Comparison of ENCODE assay signal across 19 cellular contexts in the genomic region with DNA sequence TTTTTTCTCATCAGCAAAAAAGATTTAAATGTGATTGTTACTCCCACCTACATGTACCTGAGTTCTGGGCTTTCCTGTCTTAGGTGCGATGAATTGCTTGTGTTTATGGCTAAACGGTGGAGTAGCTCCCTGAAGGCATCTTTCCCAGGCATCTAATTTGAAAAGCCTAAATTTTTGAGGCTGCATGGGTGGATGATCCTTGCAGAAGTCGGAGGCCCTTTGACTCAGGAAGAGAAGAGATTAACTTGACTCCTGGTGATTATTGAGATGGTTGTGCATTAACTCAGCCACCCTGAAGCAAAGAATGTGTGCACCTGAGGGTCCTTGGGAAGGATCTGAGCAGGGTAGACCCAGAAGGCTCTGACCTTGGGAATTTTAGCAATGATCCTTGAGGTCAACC.
DNase-seq lines count a peak whose midpoint lies in the region; ATAC-seq and TF ChIP-seq lines count a peak whose summit lies in the region.
"Had no signal": no experiment of that assay in that cellular context is flagged by ENCODE, and none has a peak within 500 bp of the region (broad histone marks: within the 10 kb centered on the region; RNA-seq: fewer than 3 reads in every experiment).

No MANE protein-coding gene starts in this region.

- DNase-seq in MCF 10A (ENCODE audit: unreplicated experiment) (no peak), breast epithelium (ENCODE audit: low spot score in 2 of 2) (no peak), epithelial cell of esophagus (ENCODE audit: low read depth) (peak; percentile 12), mesothelial cell of epicardium (ENCODE audit: low spot score in 2 of 2, unreplicated experiment in 2 of 2) (no peak), NCI-H1694 treated with DMSO at 0.1 percent for 48 hours (lab: John Stamatoyannopoulos, UW) (no peak), HK-2 (ENCODE audit: unreplicated experiment) (no peak), putamen (ENCODE audit: low spot score) (no peak)
- no peak for DNase-seq in activated CD8-positive, alpha-beta T cell treated with anti-CD3 and anti-CD28 coated beads, Interleukin-2, amount 10 ng/mL, durations not matched to agents 7 days and 5 days
- DNase-seq: COR-L47, GDM1, GOT3, KBM-7, MV-4-11, NCI-H187, NCI-H774, RPMI8226 had no signal

- no peak for TF ChIP-seq POLR2A in breast epithelium (IDR thresholded peaks at IDR 0.05)

- intact Hi-C loops in MCF 10A (cut with micrococcal nuclease) (no loop called here), breast epithelium (cut with DNase I; ENCODE audit: low total_unique reads) (no loop called here)

- ATAC-seq in activated CD8-positive, alpha-beta T cell treated with anti-CD3 and anti-CD28 coated beads, Interleukin-2, amount 10 ng/mL, durations not matched to agents 7 days and 5 days: no peak
- ATAC-seq: HepG2 had no signal

- H3K9me3 ChIP-seq in breast epithelium: peaks cover 0 to 8% of the 10 kb centered on the region in 2 donors

- H3K27ac ChIP-seq in breast epithelium: no peak overlapping the region
- H3K27ac ChIP-seq: 22Rv1 had no signal

- H3K4me3 ChIP-seq in breast epithelium: no peak overlapping the region
- no peak overlapping the region for H3K4me3 ChIP-seq in epithelial cell of esophagus (ENCODE audit: low read length)

- H3K27me3 ChIP-seq in breast epithelium: no peaks in the 10 kb centered on the region

- H3K27me3 Mint-ChIP-seq in MCF 10A (ENCODE audit: insufficient read depth, unreplicated experiment): no peaks in the 10 kb centered on the region
- no peaks in the 10 kb centered on the region for H3K27me3 Mint-ChIP-seq in mesothelial cell of epicardium (ENCODE audit: low read depth)
- H3K27me3 Mint-ChIP-seq in activated CD8-positive, alpha-beta T cell treated with anti-CD3 and anti-CD28 coated beads, Interleukin-2, amount 10 ng/mL, durations not matched to agents 7 days and 5 days (ENCODE audit: low read depth): no peaks in the 10 kb centered on the region
- H3K27me3 Mint-ChIP-seq: B cell had no signal

- CTCF ChIA-PET in MCF 10A (lab: Yijun Ruan, JAX): interaction anchor here (1.3 to 1.8 kb wide), 3 partner anchors 153 to 383 kb away, joined by 3 to 5 read pairs (median 4); no protein-coding TSS in a partner anchor
- CTCF ChIA-PET in activated CD8-positive, alpha-beta T cell treated with anti-CD3 and anti-CD28 coated beads, Interleukin-2, amount 10 ng/mL, durations not matched to agents 7 days and 5 days (lab: Charles Lee): no interaction called here

- no peaks in the 10 kb centered on the region for H3K36me3 Mint-ChIP-seq in MCF 10A (ENCODE audit: insufficient read depth, unreplicated experiment)
- peaks cover 9% of the 10 kb centered on the region for H3K36me3 Mint-ChIP-seq in mesothelial cell of epicardium
- H3K36me3 Mint-ChIP-seq in activated CD8-positive, alpha-beta T cell treated with anti-CD3 and anti-CD28 coated beads, Interleukin-2, amount 10 ng/mL, durations not matched to agents 7 days and 5 days (ENCODE audit: low read depth): no peaks in the 10 kb centered on the region

- H3K4me1 ChIP-seq in breast epithelium: no peaks in the 10 kb centered on the region

- H3K4me1 Mint-ChIP-seq in MCF 10A (ENCODE audit: insufficient read depth, unreplicated experiment): peaks cover 23% of the 10 kb centered on the region
- peaks cover 14% of the 10 kb centered on the region for H3K4me1 Mint-ChIP-seq in mesothelial cell of epicardium
- H3K4me1 Mint-ChIP-seq in activated CD8-positive, alpha-beta T cell treated with anti-CD3 and anti-CD28 coated beads, Interleukin-2, amount 10 ng/mL, durations not matched to agents 7 days and 5 days (ENCODE audit: low read depth): no peaks in the 10 kb centered on the region
- H3K4me1 Mint-ChIP-seq: B cell had no signal

- POLR2A ChIA-PET in MCF 10A (lab: Yijun Ruan, JAX): interaction anchor here (0.9 to 3.2 kb wide), 18 partner anchors 14 to 246 kb away, joined by 3 to 36 read pairs (median 6); a partner anchor contains a TSS
- POLR2A ChIA-PET in activated CD8-positive, alpha-beta T cell treated with anti-CD3 and anti-CD28 coated beads, Interleukin-2, amount 10 ng/mL, durations not matched to agents 7 days and 5 days (lab: Charles Lee): no interaction called here

- no peak for TF ChIP-seq CTCF in MCF 10A (IDR thresholded peaks at IDR 0.05; ENCODE audit: unreplicated experiment)
- TF ChIP-seq CTCF in breast epithelium (IDR thresholded peaks at IDR 0.05): no peak
- no peak for TF ChIP-seq CTCF in epithelial cell of esophagus (IDR thresholded peaks at IDR 0.05; ENCODE audit: insufficient read depth, low read depth, low read length, missing control alignments)
- TF ChIP-seq CTCF in mesothelial cell of epicardium (IDR thresholded peaks at IDR 0.05; ENCODE audit: unreplicated experiment): no peak

- H3K27ac Mint-ChIP-seq in MCF 10A (ENCODE audit: low read depth, unreplicated experiment) (peak overlapping the region; percentile 93), mesothelial cell of epicardium (peak overlapping the region; percentile 92)
- H3K27ac Mint-ChIP-seq in activated CD8-positive, alpha-beta T cell treated with anti-CD3 and anti-CD28 coated beads, Interleukin-2, amount 10 ng/mL, durations not matched to agents 7 days and 5 days: no peak overlapping the region
- H3K27ac Mint-ChIP-seq: B cell had no signal

- H3K4me3 Mint-ChIP-seq in MCF 10A (ENCODE audit: unreplicated experiment) (no peak overlapping the region), mesothelial cell of epicardium (no peak overlapping the region)
- no peak overlapping the region for H3K4me3 Mint-ChIP-seq in activated CD8-positive, alpha-beta T cell treated with anti-CD3 and anti-CD28 coated beads, Interleukin-2, amount 10 ng/mL, durations not matched to agents 7 days and 5 days
- H3K4me3 Mint-ChIP-seq: B cell had no signal

- peaks cover 9% of the 10 kb centered on the region for H3K9me3 Mint-ChIP-seq in MCF 10A (ENCODE audit: unreplicated experiment)
- H3K9me3 Mint-ChIP-seq in mesothelial cell of epicardium: peaks cover 10% of the 10 kb centered on the region
- peaks cover 19% of the 10 kb centered on the region for H3K9me3 Mint-ChIP-seq in activated CD8-positive, alpha-beta T cell treated with anti-CD3 and anti-CD28 coated beads, Interleukin-2, amount 10 ng/mL, durations not matched to agents 7 days and 5 days (ENCODE audit: insufficient read depth)

- H3K36me3 ChIP-seq in breast epithelium: no peaks in the 10 kb centered on the region

- BruUV-seq in MCF 10A (replicated peaks; lab: Mats Ljungman, UMichigan): no TSS peak
